ENCODE assay signal across 16 cellular contexts in genomic region chr13:65064967-65065366, GRCh38.
A peak's percentile ranks its signal among the peaks of the same experiment; 100 is the strongest.
DNase-seq lines count a peak whose midpoint lies in the region; ATAC-seq and TF ChIP-seq lines count a peak whose summit lies in the region.
"Had no signal": no experiment of that assay in that cellular context is flagged by ENCODE, and none has a peak within 500 bp of the region (broad histone marks: within the 10 kb centered on the region; RNA-seq: fewer than 3 reads in every experiment).

No MANE protein-coding gene starts in this region.

- H3K27me3 ChIP-seq in HCT116 (ENCODE audit: insufficient read depth, low read length) (no peaks in the 10 kb centered on the region), Panc1 (ENCODE audit: control insufficient read depth, insufficient read depth, low read length) (no peaks in the 10 kb centered on the region)

- no peak overlapping the region for H3K4me3 ChIP-seq in HCT116 (replicated peaks in 1 of 2; ENCODE audit: low read depth in 1 of 2, low read length in 2 of 2)
- H3K4me3 ChIP-seq in Panc1 (ENCODE audit: low read depth in 2 of 2, low read length in 2 of 2), result no peak overlapping the region

- H3K27me3 Mint-ChIP-seq in activated T-helper 2 cell treated with anti-CD3 and anti-CD28 coated beads, Interferon-gamma antibody, Interleukin-2, Interleukin-4, amounts not matched to agents 10 μg/mL and 5 μg/mL and 100 μg/mL, durations not matched to agents 14 hours and 24 hours and 36 hours (ENCODE audit: low read depth), result no peaks in the 10 kb centered on the region
- H3K27me3 Mint-ChIP-seq: B cell; CD4-positive, alpha-beta T cell had no signal

- TF ChIP-seq RAD21 in HCT116 (IDR thresholded peaks at IDR 0.05; ENCODE audit: low read depth), result peak; percentile 60

- in situ Hi-C loops in Panc1 (cut with HindIII; ENCODE audit: low pct_unique_long_range_greater_than_20kb, low sequenced_read_pairs), result no loop called here
- in situ Hi-C loops in ACHN (cut with HindIII; ENCODE audit: low pct_ligation_motif_present, low pct_unique_long_range_greater_than_20kb, low sequenced_read_pairs), result no loop called here

- H3K9me3 ChIP-seq in HCT116 (ENCODE audit: control insufficient read depth in 1 of 2, insufficient read depth in 1 of 2, low read depth in 1 of 2, low read length in 2 of 2) (no peaks in the 10 kb centered on the region), Panc1 (ENCODE audit: control insufficient read depth, insufficient read depth, low read depth, low read length) (no peaks in the 10 kb centered on the region)

- RAD21 ChIA-PET in HCT116 (lab: Charles Lee; ENCODE audit: low non-redundant PET in 1 of 2, low total read pairs in 2 of 2, uncharacterized antibody in 2 of 2, unreplicated experiment in 2 of 2), result no interaction called here

- ATAC-seq in HCT116 (peak; percentile 84), Panc1 (no peak)

- TF ChIP-seq CTCF in HCT116 (IDR thresholded peaks at IDR 0.05 in 2 of 3, conservative IDR thresholded peaks at IDR 0.05 in 1 of 3; ENCODE audit: borderline replicate concordance in 1 of 3, insufficient read depth in 1 of 3, low read depth in 2 of 3, low read length in 2 of 3), result peak; percentile 10 to 51 (median 33); a peak in 3 of 6 replicates
- TF ChIP-seq CTCF in Panc1 (IDR thresholded peaks at IDR 0.05), result no peak

- no peaks in the 10 kb centered on the region for H3K9me2 ChIP-seq in HCT116 (ENCODE audit: insufficient read depth)

- no peak overlapping the region for H3K27ac ChIP-seq in HCT116 (ENCODE audit: low read depth, low read length)
- H3K27ac ChIP-seq in Panc1 (ENCODE audit: low read length), result peak overlapping the region; percentile 17; the same call in 1 of the 2 replicates

- no TSS peak for BruUV-seq in HCT116 (replicated peaks; lab: Mats Ljungman, UMichigan)
- no TSS peak for BruUV-seq in Panc1 (replicated peaks; lab: Mats Ljungman, UMichigan)

- intact Hi-C loops in HCT116 (cut with micrococcal nuclease), result loop anchor here (1.0 to 5.0 kb wide), 3 partner anchors 248 to 1943 kb away; no protein-coding TSS in a partner anchor
- intact Hi-C loops in Panc1 (cut with micrococcal nuclease; ENCODE audit: unreplicated experiment), result no loop called here
- intact Hi-C loops in activated T-helper 2 cell treated with anti-CD3 and anti-CD28 coated beads, Interferon-gamma antibody, Interleukin-2, Interleukin-4, amounts not matched to agents 10 μg/mL and 5 μg/mL and 100 μg/mL, durations not matched to agents 14 hours and 24 hours and 36 hours (cut with micrococcal nuclease), result no loop called here

- TF ChIP-seq POLR2A in HCT116 (IDR thresholded peaks at IDR 0.05; ENCODE audit: borderline replicate concordance, extremely low read depth, insufficient read depth, insufficient read length), result no peak

- H3K9ac ChIP-seq in HCT116 (ENCODE audit: low read length), result no peak overlapping the region

- DNase-seq in DMS53 (lab: John Stamatoyannopoulos, UW) (peak; percentile 55), HCT116 (ENCODE audit: low read depth, low spot score) (peak; percentile 48), NCI-H69 (lab: John Stamatoyannopoulos, UW) (peak; percentile 86), Panc1 (ENCODE audit: low read depth, low spot score) (no peak), NCI-H774 (lab: John Stamatoyannopoulos, UW) (no peak), foreskin melanocyte (no peak), ACHN (no peak)
- DNase-seq in activated T-helper 2 cell treated with anti-CD3 and anti-CD28 coated beads, Interferon-gamma antibody, Interleukin-2, Interleukin-4, amounts not matched to agents 10 μg/mL and 5 μg/mL and 100 μg/mL, durations not matched to agents 14 hours and 24 hours and 36 hours (ENCODE audit: low spot score), result no peak
- DNase-seq: C1 segment of cervical spinal cord; Calu3; CD4-positive, alpha-beta T cell; DMS 273 treated with DMSO at 0.1 percent for 48 hours; DMS79 treated with DMSO at 0.1 percent for 48 hours; EL; H7 had no signal

- H3K9me3 Mint-ChIP-seq in activated T-helper 2 cell treated with anti-CD3 and anti-CD28 coated beads, Interferon-gamma antibody, Interleukin-2, Interleukin-4, amounts not matched to agents 10 μg/mL and 5 μg/mL and 100 μg/mL, durations not matched to agents 14 hours and 24 hours and 36 hours, result peaks cover 34% of the 10 kb centered on the region

- H2AFZ ChIP-seq in HCT116 (ENCODE audit: low read depth, low read length, poor library complexity, severe bottlenecking), result peak overlapping the region; percentile 64

- POLR2A ChIA-PET in HCT116 (lab: Charles Lee), result no interaction called here
- POLR2A ChIA-PET in Panc1 (lab: Charles Lee), result no interaction called here

- H3K4me2 ChIP-seq in HCT116 (ENCODE audit: low read length), result no peak overlapping the region

- no peak overlapping the region for H3K4me3 Mint-ChIP-seq in activated T-helper 2 cell treated with anti-CD3 and anti-CD28 coated beads, Interferon-gamma antibody, Interleukin-2, Interleukin-4, amounts not matched to agents 10 μg/mL and 5 μg/mL and 100 μg/mL, durations not matched to agents 14 hours and 24 hours and 36 hours (ENCODE audit: low read depth)
- H3K4me3 Mint-ChIP-seq: B cell; CD4-positive, alpha-beta T cell had no signal

- CTCF ChIA-PET in HCT116 (lab: Charles Lee) (interaction anchor here (1.6 kb wide), 1 partner anchor 593 kb away, joined by 8 read pairs; no protein-coding TSS in a partner anchor), Panc1 (lab: Charles Lee) (no interaction called here)

- no peaks in the 10 kb centered on the region for H3K36me3 Mint-ChIP-seq in activated T-helper 2 cell treated with anti-CD3 and anti-CD28 coated beads, Interferon-gamma antibody, Interleukin-2, Interleukin-4, amounts not matched to agents 10 μg/mL and 5 μg/mL and 100 μg/mL, durations not matched to agents 14 hours and 24 hours and 36 hours (ENCODE audit: low read depth)

- H3K36me3 ChIP-seq in HCT116 (ENCODE audit: control insufficient read depth in 1 of 2, insufficient read depth in 2 of 2, low read length in 2 of 2), result no peaks in the 10 kb centered on the region
- H3K36me3 ChIP-seq in Panc1 (ENCODE audit: control insufficient read depth, insufficient read depth, low read length), result no peaks in the 10 kb centered on the region

- H3K4me1 ChIP-seq in HCT116 (ENCODE audit: control insufficient read depth in 1 of 2, insufficient read depth in 2 of 2, low read length in 2 of 2), result no peaks in the 10 kb centered on the region
- no peaks in the 10 kb centered on the region; the same call in 1 of the 2 replicates for H3K4me1 ChIP-seq in Panc1 (ENCODE audit: control insufficient read depth, insufficient read depth, low read length)

- no peaks in the 10 kb centered on the region for H3K4me1 Mint-ChIP-seq in activated T-helper 2 cell treated with anti-CD3 and anti-CD28 coated beads, Interferon-gamma antibody, Interleukin-2, Interleukin-4, amounts not matched to agents 10 μg/mL and 5 μg/mL and 100 μg/mL, durations not matched to agents 14 hours and 24 hours and 36 hours (ENCODE audit: low read depth)
- H3K4me1 Mint-ChIP-seq: B cell had no signal

- no peaks in the 10 kb centered on the region for H3K79me2 ChIP-seq in HCT116 (ENCODE audit: insufficient read depth, low read length)

- H4K20me1 ChIP-seq in HCT116 (ENCODE audit: insufficient read depth), result no peaks in the 10 kb centered on the region

- H3K27ac Mint-ChIP-seq in activated T-helper 2 cell treated with anti-CD3 and anti-CD28 coated beads, Interferon-gamma antibody, Interleukin-2, Interleukin-4, amounts not matched to agents 10 μg/mL and 5 μg/mL and 100 μg/mL, durations not matched to agents 14 hours and 24 hours and 36 hours, result no peak overlapping the region
- H3K27ac Mint-ChIP-seq: B cell; CD4-positive, alpha-beta T cell had no signal

TF ChIP-seq in HCT116, 20 proteins besides CTCF, POLR2A, EP300 and RAD21:
- TF ChIP-seq SP1 (IDR thresholded peaks at IDR 0.05; ENCODE audit: low read depth) (no peak), POLR2AphosphoS5 (IDR thresholded peaks at IDR 0.05; ENCODE audit: low read depth, low read length) (no peak)

Comparison
In these comparisons a context has a peak if more than half of its experiments do, and no peak if none do; other contexts are left out.
1. DNase-seq: peak in DMS53 (single experiment), HCT116 (single experiment) and NCI-H69 (single experiment); none in Panc1 (single experiment), NCI-H774 (single experiment), activated T-helper 2 cell treated with anti-CD3 and anti-CD28 coated beads, Interferon-gamma antibody, Interleukin-2, Interleukin-4, amounts not matched to agents 10 μg/mL and 5 μg/mL and 100 μg/mL, durations not matched to agents 14 hours and 24 hours and 36 hours (single experiment), foreskin melanocyte (single experiment) and ACHN (single experiment).